In the genomic region with DNA sequence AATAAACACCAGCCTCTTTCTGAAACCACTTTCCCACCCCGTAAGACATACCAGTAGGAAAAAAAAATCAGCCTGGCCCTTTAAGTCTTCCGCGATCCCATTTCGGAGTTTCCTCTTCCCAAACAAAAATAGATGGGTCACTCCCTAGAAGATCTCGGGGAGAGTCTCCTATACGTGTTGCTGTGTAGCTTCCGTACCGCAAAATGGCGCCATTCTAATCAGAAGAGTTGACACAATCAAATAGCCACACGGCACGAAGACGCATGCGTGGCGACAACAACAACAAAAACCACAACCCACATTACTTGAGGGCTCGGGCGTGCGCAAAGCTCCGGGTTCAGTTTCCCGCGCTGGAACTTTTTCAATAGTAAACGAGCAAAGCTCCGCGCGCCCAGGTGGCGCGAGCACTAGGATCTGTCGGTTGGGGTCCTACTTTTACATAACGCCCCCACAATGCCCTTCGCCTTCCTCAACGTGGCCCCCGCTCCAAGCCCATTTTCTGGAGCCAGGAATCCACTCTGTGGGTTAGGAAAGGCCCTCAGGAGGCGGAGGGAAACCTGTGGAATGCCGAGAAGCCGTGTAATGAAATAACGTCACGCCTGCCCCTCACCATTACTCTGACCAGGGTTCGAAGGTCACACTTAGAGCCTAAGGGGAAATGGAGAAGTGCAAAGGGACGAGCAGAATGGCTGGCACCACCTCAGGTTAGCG, we compare ENCODE assay signal across 1 cellular context.
TF ChIP-seq lines count a peak whose summit lies in the region.

A gene (minus strand): TSS at position 208 of the 711 bp plus-strand sequence. CDS start 519 bp downstream, outside the sequence.

TF ChIP-seq in HepG2, 621 proteins besides CTCF, POLR2A, EP300 and RAD21 (continued from another document and continues in another):
- TF ChIP-seq LCORL (IDR thresholded peaks at IDR 0.05) (no peak), LCORL (CRISPR knock-in tag; IDR thresholded peaks at IDR 0.05) (0 out of 2 replicates have a peak, but pooled peaks have one; percentile 24), GATAD2A (CRISPR knock-in tag; IDR thresholded peaks at IDR 0.05) (no peak), PHB2 (IDR thresholded peaks at IDR 0.05; ENCODE audit: partially characterized antibody) (no peak), ZSCAN31 (CRISPR knock-in tag; IDR thresholded peaks at IDR 0.05; ENCODE audit: low read depth) (no peak), HNRNPH1 (optimal IDR thresholded peaks at IDR 0.05; ENCODE audit: low read depth, low read length) (no peak), POLR2AphosphoS5 (IDR thresholded peaks at IDR 0.05; ENCODE audit: low read depth, low read length) (peak; percentile 68), MTA1 (CRISPR knock-in tag; IDR thresholded peaks at IDR 0.05; ENCODE audit: borderline replicate concordance) (no peak; the same call in 1 of the 2 replicates), SAFB2 (CRISPR knock-in tag; IDR thresholded peaks at IDR 0.05; ENCODE audit: borderline replicate concordance, low read depth) (peak; percentile 72), BRD4 (CRISPR knock-in tag; IDR thresholded peaks at IDR 0.05) (no peak; the same call in none of the 2 replicates), ZNF3 (CRISPR knock-in tag; IDR thresholded peaks at IDR 0.05) (no peak), ZSCAN25 (CRISPR knock-in tag; IDR thresholded peaks at IDR 0.05) (no peak), FOXM1 (CRISPR knock-in tag; IDR thresholded peaks at IDR 0.05) (0 out of 2 replicates have a peak, but pooled peaks have one; percentile 63), ZNF274 (CRISPR knock-in tag; IDR thresholded peaks at IDR 0.05) (peak; percentile 94), ZNF557 (CRISPR knock-in tag; IDR thresholded peaks at IDR 0.05) (no peak; the same call in 1 of the 2 replicates), ZNF75D (CRISPR knock-in tag; IDR thresholded peaks at IDR 0.05; ENCODE audit: borderline replicate concordance) (no peak), FOXK2 (IDR thresholded peaks at IDR 0.05) (peak; percentile 85), ZNF788 (CRISPR knock-in tag; IDR thresholded peaks at IDR 0.05; ENCODE audit: borderline replicate concordance) (no peak), CENPT (CRISPR knock-in tag; IDR thresholded peaks at IDR 0.05; ENCODE audit: low read depth) (0 out of 2 replicates have a peak, but pooled peaks have one; percentile 26), TBX2 (CRISPR knock-in tag; IDR thresholded peaks at IDR 0.05; ENCODE audit: borderline replicate concordance) (peak; percentile 82), FOXK1 (CRISPR knock-in tag; IDR thresholded peaks at IDR 0.05; ENCODE audit: borderline replicate concordance, low read depth) (peak; percentile 88; the same call in 1 of the 2 replicates), SIX1 (CRISPR knock-in tag; IDR thresholded peaks at IDR 0.05; ENCODE audit: borderline replicate concordance) (no peak; the same call in 1 of the 2 replicates), ZNF660 (CRISPR knock-in tag; IDR thresholded peaks at IDR 0.05; ENCODE audit: borderline replicate concordance, low read depth) (no peak), ZNF496 (CRISPR knock-in tag; IDR thresholded peaks at IDR 0.05; ENCODE audit: insufficient replicate concordance) (no peak), FOSL1 (CRISPR knock-in tag; IDR thresholded peaks at IDR 0.05; ENCODE audit: borderline replicate concordance) (no peak), YY1 (IDR thresholded peaks at IDR 0.05; ENCODE audit: insufficient read depth, insufficient replicate concordance, low read depth, low read length) (peak; percentile 96)
- TF ChIP-seq, protein P1, sequence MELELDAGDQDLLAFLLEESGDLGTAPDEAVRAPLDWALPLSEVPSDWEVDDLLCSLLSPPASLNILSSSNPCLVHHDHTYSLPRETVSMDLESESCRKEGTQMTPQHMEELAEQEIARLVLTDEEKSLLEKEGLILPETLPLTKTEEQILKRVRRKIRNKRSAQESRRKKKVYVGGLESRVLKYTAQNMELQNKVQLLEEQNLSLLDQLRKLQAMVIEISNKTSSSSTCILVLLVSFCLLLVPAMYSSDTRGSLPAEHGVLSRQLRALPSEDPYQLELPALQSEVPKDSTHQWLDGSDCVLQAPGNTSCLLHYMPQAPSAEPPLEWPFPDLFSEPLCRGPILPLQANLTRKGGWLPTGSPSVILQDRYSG (CRISPR knock-in tag; IDR thresholded peaks at IDR 0.05) = no peak
- TF ChIP-seq, protein P2, sequence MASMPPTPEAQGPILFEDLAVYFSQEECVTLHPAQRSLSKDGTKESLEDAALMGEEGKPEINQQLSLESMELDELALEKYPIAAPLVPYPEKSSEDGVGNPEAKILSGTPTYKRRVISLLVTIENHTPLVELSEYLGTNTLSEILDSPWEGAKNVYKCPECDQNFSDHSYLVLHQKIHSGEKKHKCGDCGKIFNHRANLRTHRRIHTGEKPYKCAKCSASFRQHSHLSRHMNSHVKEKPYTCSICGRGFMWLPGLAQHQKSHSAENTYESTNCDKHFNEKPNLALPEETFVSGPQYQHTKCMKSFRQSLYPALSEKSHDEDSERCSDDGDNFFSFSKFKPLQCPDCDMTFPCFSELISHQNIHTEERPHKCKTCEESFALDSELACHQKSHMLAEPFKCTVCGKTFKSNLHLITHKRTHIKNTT (CRISPR knock-in tag; IDR thresholded peaks at IDR 0.05) = no peak
- TF ChIP-seq, protein P3, sequence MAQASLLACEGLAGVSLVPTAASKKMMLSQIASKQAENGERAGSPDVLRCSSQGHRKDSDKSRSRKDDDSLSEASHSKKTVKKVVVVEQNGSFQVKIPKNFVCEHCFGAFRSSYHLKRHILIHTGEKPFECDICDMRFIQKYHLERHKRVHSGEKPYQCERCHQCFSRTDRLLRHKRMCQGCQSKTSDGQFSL (CRISPR knock-in tag; IDR thresholded peaks at IDR 0.05) = no peak
- TF ChIP-seq, protein P4, sequence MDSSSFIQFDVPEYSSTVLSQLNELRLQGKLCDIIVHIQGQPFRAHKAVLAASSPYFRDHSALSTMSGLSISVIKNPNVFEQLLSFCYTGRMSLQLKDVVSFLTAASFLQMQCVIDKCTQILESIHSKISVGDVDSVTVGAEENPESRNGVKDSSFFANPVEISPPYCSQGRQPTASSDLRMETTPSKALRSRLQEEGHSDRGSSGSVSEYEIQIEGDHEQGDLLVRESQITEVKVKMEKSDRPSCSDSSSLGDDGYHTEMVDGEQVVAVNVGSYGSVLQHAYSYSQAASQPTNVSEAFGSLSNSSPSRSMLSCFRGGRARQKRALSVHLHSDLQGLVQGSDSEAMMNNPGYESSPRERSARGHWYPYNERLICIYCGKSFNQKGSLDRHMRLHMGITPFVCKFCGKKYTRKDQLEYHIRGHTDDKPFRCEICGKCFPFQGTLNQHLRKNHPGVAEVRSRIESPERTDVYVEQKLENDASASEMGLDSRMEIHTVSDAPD (CRISPR knock-in tag; IDR thresholded peaks at IDR 0.05) = no peak
- TF ChIP-seq, protein P5, sequence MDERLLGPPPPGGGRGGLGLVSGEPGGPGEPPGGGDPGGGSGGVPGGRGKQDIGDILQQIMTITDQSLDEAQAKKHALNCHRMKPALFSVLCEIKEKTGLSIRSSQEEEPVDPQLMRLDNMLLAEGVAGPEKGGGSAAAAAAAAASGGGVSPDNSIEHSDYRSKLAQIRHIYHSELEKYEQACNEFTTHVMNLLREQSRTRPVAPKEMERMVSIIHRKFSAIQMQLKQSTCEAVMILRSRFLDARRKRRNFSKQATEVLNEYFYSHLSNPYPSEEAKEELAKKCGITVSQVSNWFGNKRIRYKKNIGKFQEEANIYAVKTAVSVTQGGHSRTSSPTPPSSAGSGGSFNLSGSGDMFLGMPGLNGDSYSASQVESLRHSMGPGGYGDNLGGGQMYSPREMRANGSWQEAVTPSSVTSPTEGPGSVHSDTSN (CRISPR knock-in tag; IDR thresholded peaks at IDR 0.05) = no peak
- TF ChIP-seq, protein P6, sequence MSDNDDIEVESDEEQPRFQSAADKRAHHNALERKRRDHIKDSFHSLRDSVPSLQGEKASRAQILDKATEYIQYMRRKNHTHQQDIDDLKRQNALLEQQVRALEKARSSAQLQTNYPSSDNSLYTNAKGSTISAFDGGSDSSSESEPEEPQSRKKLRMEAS (IDR thresholded peaks at IDR 0.05) = peak; percentile 86
- TF ChIP-seq, protein P7, sequence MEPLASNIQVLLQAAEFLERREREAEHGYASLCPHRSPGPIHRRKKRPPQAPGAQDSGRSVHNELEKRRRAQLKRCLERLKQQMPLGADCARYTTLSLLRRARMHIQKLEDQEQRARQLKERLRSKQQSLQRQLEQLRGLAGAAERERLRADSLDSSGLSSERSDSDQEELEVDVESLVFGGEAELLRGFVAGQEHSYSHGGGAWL (CRISPR knock-in tag; IDR thresholded peaks at IDR 0.05) = no peak; the same call in 1 of the 2 replicates
- TF ChIP-seq, protein P8, sequence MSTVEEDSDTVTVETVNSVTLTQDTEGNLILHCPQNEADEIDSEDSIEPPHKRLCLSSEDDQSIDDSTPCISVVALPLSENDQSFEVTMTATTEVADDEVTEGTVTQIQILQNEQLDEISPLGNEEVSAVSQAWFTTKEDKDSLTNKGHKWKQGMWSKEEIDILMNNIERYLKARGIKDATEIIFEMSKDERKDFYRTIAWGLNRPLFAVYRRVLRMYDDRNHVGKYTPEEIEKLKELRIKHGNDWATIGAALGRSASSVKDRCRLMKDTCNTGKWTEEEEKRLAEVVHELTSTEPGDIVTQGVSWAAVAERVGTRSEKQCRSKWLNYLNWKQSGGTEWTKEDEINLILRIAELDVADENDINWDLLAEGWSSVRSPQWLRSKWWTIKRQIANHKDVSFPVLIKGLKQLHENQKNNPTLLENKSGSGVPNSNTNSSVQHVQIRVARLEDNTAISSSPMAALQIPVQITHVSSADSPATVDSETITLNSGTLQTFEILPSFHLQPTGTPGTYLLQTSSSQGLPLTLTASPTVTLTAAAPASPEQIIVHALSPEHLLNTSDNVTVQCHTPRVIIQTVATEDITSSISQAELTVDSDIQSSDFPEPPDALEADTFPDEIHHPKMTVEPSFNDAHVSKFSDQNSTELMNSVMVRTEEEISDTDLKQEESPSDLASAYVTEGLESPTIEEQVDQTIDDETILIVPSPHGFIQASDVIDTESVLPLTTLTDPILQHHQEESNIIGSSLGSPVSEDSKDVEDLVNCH (CRISPR knock-in tag; IDR thresholded peaks at IDR 0.05) = no peak
- TF ChIP-seq, protein P9, sequence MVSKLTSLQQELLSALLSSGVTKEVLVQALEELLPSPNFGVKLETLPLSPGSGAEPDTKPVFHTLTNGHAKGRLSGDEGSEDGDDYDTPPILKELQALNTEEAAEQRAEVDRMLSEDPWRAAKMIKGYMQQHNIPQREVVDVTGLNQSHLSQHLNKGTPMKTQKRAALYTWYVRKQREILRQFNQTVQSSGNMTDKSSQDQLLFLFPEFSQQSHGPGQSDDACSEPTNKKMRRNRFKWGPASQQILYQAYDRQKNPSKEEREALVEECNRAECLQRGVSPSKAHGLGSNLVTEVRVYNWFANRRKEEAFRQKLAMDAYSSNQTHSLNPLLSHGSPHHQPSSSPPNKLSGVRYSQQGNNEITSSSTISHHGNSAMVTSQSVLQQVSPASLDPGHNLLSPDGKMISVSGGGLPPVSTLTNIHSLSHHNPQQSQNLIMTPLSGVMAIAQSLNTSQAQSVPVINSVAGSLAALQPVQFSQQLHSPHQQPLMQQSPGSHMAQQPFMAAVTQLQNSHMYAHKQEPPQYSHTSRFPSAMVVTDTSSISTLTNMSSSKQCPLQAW (CRISPR knock-in tag; IDR thresholded peaks at IDR 0.05) = peak; percentile 81
- TF ChIP-seq, protein P10, sequence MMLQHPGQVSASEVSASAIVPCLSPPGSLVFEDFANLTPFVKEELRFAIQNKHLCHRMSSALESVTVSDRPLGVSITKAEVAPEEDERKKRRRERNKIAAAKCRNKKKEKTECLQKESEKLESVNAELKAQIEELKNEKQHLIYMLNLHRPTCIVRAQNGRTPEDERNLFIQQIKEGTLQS (CRISPR knock-in tag; IDR thresholded peaks at IDR 0.05) = peak; percentile 33; the same call in 1 of the 2 replicates
- TF ChIP-seq, protein P11, sequence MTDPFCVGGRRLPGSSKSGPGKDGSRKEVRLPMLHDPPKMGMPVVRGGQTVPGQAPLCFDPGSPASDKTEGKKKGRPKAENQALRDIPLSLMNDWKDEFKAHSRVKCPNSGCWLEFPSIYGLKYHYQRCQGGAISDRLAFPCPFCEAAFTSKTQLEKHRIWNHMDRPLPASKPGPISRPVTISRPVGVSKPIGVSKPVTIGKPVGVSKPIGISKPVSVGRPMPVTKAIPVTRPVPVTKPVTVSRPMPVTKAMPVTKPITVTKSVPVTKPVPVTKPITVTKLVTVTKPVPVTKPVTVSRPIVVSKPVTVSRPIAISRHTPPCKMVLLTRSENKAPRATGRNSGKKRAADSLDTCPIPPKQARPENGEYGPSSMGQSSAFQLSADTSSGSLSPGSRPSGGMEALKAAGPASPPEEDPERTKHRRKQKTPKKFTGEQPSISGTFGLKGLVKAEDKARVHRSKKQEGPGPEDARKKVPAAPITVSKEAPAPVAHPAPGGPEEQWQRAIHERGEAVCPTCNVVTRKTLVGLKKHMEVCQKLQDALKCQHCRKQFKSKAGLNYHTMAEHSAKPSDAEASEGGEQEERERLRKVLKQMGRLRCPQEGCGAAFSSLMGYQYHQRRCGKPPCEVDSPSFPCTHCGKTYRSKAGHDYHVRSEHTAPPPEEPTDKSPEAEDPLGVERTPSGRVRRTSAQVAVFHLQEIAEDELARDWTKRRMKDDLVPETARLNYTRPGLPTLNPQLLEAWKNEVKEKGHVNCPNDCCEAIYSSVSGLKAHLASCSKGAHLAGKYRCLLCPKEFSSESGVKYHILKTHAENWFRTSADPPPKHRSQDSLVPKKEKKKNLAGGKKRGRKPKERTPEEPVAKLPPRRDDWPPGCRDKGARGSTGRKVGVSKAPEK (CRISPR knock-in tag; IDR thresholded peaks at IDR 0.05; ENCODE audit: borderline replicate concordance) = no peak
